ENCODE assay signal across 20 cellular contexts in the genomic region with DNA sequence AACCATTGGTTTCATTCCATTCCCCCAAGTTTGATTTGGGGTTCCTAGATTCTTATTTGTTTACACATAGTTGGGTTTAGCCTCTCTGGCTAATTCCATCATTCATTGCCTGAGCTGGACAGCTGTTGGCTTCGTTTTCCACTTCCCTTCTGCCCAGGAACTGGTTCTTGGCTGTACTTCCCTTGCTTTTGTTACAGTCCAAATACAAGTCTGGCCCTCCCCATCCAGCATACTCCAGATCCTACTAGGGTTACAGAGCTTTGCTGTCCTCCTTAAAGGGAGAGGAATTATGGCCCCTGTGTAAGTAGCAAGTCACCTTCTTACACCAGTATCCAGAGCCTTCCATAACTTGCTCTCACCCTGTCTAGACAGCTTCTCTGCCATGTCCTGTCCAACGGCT.
"Had no signal": no experiment of that assay in that cellular context is flagged by ENCODE, and none has a peak within 500 bp of the region (broad histone marks: within the 10 kb centered on the region; RNA-seq: fewer than 3 reads in every experiment).

No MANE protein-coding gene starts in this region.

- H3K9me3 Mint-ChIP-seq: naive B cell, neural progenitor cell, type B pancreatic cell had no signal

- DNase-seq: cerebellar nuclear complex; dorsolateral prefrontal cortex; effector CD4-positive, alpha-beta T cell; heart left ventricle; kidney; left lung; naive B cell; right cardiac atrium; sigmoid colon; stimulated activated CD4-positive, alpha-beta T cell treated with anti-CD3 and anti-CD28 coated beads, Interleukin-4, amount 100 ng/mL, for 4 hours; stimulated activated naive CD8-positive, alpha-beta T cell treated with anti-CD3 and anti-CD28 coated beads, Interleukin-15, Interleukin-2, amounts not matched to agents 100 U/mL and 50 U/mL, for 24 hours; testis; tibial artery had no signal

- H3K79me2 ChIP-seq: hepatocyte, parathyroid adenoma had no signal

- H3K27me3 ChIP-seq: dorsolateral prefrontal cortex, heart left ventricle, hepatocyte, left lung, neural progenitor cell, sigmoid colon, testis, tibial artery had no signal

- H3K4me1 Mint-ChIP-seq: naive B cell; neural progenitor cell; stimulated activated memory B cell treated with anti-CD40 and anti-IgM and Interleukin-4, amounts not matched to agents 10 μg/mL and 1 μg/mL and 100 μg/mL, for 72 hours had no signal

- H3K9ac ChIP-seq: neural progenitor cell, parathyroid adenoma had no signal

- H3K4me3 ChIP-seq: dorsolateral prefrontal cortex, heart left ventricle, hepatocyte, left lung, neural progenitor cell, prostate gland, sigmoid colon, testis, tibial artery had no signal

- H2AFZ ChIP-seq: hepatocyte, neural progenitor cell, parathyroid adenoma had no signal

- H3K27me3 Mint-ChIP-seq: naive B cell; natural killer cell treated with Interleukin-12 subunit alpha and Interleukin-12 subunit beta and Interleukin-15 and Interleukin-18, amount 100 ng/mL, for 72 hours; stimulated activated memory B cell treated with anti-CD40 and anti-IgM and Interleukin-4, amounts not matched to agents 10 μg/mL and 1 μg/mL and 100 μg/mL, for 72 hours; type B pancreatic cell had no signal

- ATAC-seq: heart left ventricle; left lung; right cardiac atrium; stimulated activated naive CD8-positive, alpha-beta T cell treated with anti-CD3 and anti-CD28 coated beads, Interleukin-15, Interleukin-2, amounts not matched to agents 100 U/mL and 50 U/mL, for 24 hours had no signal

- H3K27ac Mint-ChIP-seq: natural killer cell treated with Interleukin-12 subunit alpha and Interleukin-12 subunit beta and Interleukin-15 and Interleukin-18, amount 100 ng/mL, for 72 hours; neural progenitor cell; stimulated activated memory B cell treated with anti-CD40 and anti-IgM and Interleukin-4, amounts not matched to agents 10 μg/mL and 1 μg/mL and 100 μg/mL, for 72 hours; type B pancreatic cell had no signal

- H3K36me3 Mint-ChIP-seq: naive B cell; natural killer cell treated with Interleukin-12 subunit alpha and Interleukin-12 subunit beta and Interleukin-15 and Interleukin-18, amount 100 ng/mL, for 72 hours; neural progenitor cell; stimulated activated memory B cell treated with anti-CD40 and anti-IgM and Interleukin-4, amounts not matched to agents 10 μg/mL and 1 μg/mL and 100 μg/mL, for 72 hours; type B pancreatic cell had no signal

- H3K4me3 Mint-ChIP-seq: naive B cell; natural killer cell treated with Interleukin-12 subunit alpha and Interleukin-12 subunit beta and Interleukin-15 and Interleukin-18, amount 100 ng/mL, for 72 hours; neural progenitor cell; stimulated activated memory B cell treated with anti-CD40 and anti-IgM and Interleukin-4, amounts not matched to agents 10 μg/mL and 1 μg/mL and 100 μg/mL, for 72 hours; type B pancreatic cell had no signal

- H3K4me1 ChIP-seq: heart left ventricle, left lung, parathyroid adenoma, prostate gland, sigmoid colon, testis, tibial artery had no signal

- H3K36me3 ChIP-seq: heart left ventricle, left lung, neural progenitor cell, prostate gland, sigmoid colon, tibial artery had no signal

- H3K4me2 ChIP-seq: hepatocyte, neural progenitor cell had no signal

- H3K27ac ChIP-seq: heart left ventricle, hepatocyte, left lung, neural progenitor cell, parathyroid adenoma, prostate gland, sigmoid colon, testis, tibial artery had no signal

- H3K9me3 ChIP-seq: heart left ventricle, left lung, prostate gland, sigmoid colon, testis, tibial artery had no signal
